In genomic region chr5:82351754-82352145, GRCh38 we compare ENCODE assay signal across 8 cellular contexts.
A peak's percentile ranks its signal among the peaks of the same experiment; 100 is the strongest.
DNase-seq lines count a peak whose midpoint lies in the region; ATAC-seq, FAIRE-seq and TF ChIP-seq lines count a peak whose summit lies in the region.

No MANE protein-coding gene starts in this region.

- H3K4me2 ChIP-seq in DOHH2 (ENCODE audit: low read length) (no peak overlapping the region), keratinocyte (ENCODE audit: control insufficient read depth, extremely low read depth, insufficient read depth, low read depth, low read length) (no peak overlapping the region)

- POLR2A ChIA-PET in MCF 10A (lab: Yijun Ruan, JAX), result interaction anchor here (0.8 to 1.7 kb wide), 2 partner anchors 17 to 1120 kb away, joined by 3 read pairs; partner anchors contain the start of gene VCAN

- H3K36me3 Mint-ChIP-seq in MCF 10A (ENCODE audit: insufficient read depth, unreplicated experiment), result no peaks in the 10 kb centered on the region

- H3K27me3 ChIP-seq in DOHH2 (ENCODE audit: control insufficient read depth, low read length) (no peaks in the 10 kb centered on the region), keratinocyte (ENCODE audit: control insufficient read depth, extremely low read depth, insufficient read depth, low read length) (no peaks in the 10 kb centered on the region), suprapubic skin (no peaks in the 10 kb centered on the region)

- H4K20me1 ChIP-seq in DOHH2 (ENCODE audit: control insufficient read depth, insufficient read depth, low read depth, low read length), result no peaks in the 10 kb centered on the region
- no peaks in the 10 kb centered on the region for H4K20me1 ChIP-seq in keratinocyte (ENCODE audit: control insufficient read depth, extremely low read depth, insufficient read depth, low read length)

- H3K27ac Mint-ChIP-seq in MCF 10A (ENCODE audit: low read depth, unreplicated experiment), result peak overlapping the region; percentile 68

- H3K4me3 Mint-ChIP-seq in MCF 10A (ENCODE audit: unreplicated experiment), result no peak overlapping the region

- BruUV-seq in MCF 10A (replicated peaks; lab: Mats Ljungman, UMichigan), result no TSS peak

- ATAC-seq in GM19395 (IDR thresholded peaks at IDR 0.05; ENCODE audit: unreplicated experiment) (peak; percentile 91), HG03378 (IDR thresholded peaks at IDR 0.05; ENCODE audit: unreplicated experiment) (peak; percentile 91)

- peak; percentile 56 for FAIRE-seq in keratinocyte (lab: Jason Lieb, UNC)

- DNase-seq in NCI-H69 (lab: John Stamatoyannopoulos, UW) (peak; percentile 67), MCF 10A (ENCODE audit: unreplicated experiment) (peak; percentile 83), keratinocyte (ENCODE audit: low read depth, low spot score) (peak; percentile 42), suprapubic skin (ENCODE audit: low spot score in 2 of 2) (no peak)
- DNase-seq in activated CD4-positive, alpha-beta T cell treated with anti-CD3 and anti-CD28 coated beads, Interleukin-2, amount 50 U/mL, for 4 hours, result no peak

- intact Hi-C loops in MCF 10A (cut with micrococcal nuclease), result loop anchor here (1.0 to 10.0 kb wide), 8 partner anchors 70 to 1361 kb away; partner anchors contain the start of genes TMEM167A and XRCC4

- no peaks in the 10 kb centered on the region for H3K9me2 ChIP-seq in DOHH2 (replicated peaks; ENCODE audit: control insufficient read depth, low read length)

- H3K9ac ChIP-seq in keratinocyte (ENCODE audit: control insufficient read depth, extremely low read depth, insufficient read depth, low read length), result no peak overlapping the region

- H3K9me1 ChIP-seq in keratinocyte (ENCODE audit: control insufficient read depth, extremely low read depth, insufficient read depth, low read length), result no peaks in the 10 kb centered on the region

- H3K9me3 ChIP-seq in DOHH2 (ENCODE audit: control insufficient read depth, insufficient read depth, low read length) (no peaks in the 10 kb centered on the region), keratinocyte (ENCODE audit: control insufficient read depth, low read depth, low read length) (no peaks in the 10 kb centered on the region), suprapubic skin (no peaks in the 10 kb centered on the region)

- H3K4me3 ChIP-seq in DOHH2 (ENCODE audit: low read length) (no peak overlapping the region), keratinocyte (ENCODE audit: control insufficient read depth in 2 of 3, extremely low read depth in 1 of 3, insufficient read depth in 2 of 3, low read depth in 1 of 3, low read length in 3 of 3) (no peak overlapping the region), suprapubic skin (no peak overlapping the region)

- no peaks in the 10 kb centered on the region for H3K36me3 ChIP-seq in DOHH2 (ENCODE audit: control insufficient read depth, low read length)
- H3K36me3 ChIP-seq in keratinocyte (ENCODE audit: control insufficient read depth in 2 of 2, extremely low read depth in 1 of 2, insufficient read depth in 2 of 2, low read length in 2 of 2), result no peaks in the 10 kb centered on the region
- no peaks in the 10 kb centered on the region for H3K36me3 ChIP-seq in suprapubic skin

- H2AFZ ChIP-seq in keratinocyte (ENCODE audit: control insufficient read depth, low read length), result no peak overlapping the region

- H3K4me1 ChIP-seq in DOHH2 (ENCODE audit: control insufficient read depth, low read length) (no peaks in the 10 kb centered on the region), keratinocyte (ENCODE audit: control insufficient read depth, extremely low read depth, insufficient read depth, low read length) (peaks cover 8% of the 10 kb centered on the region), suprapubic skin (peaks cover 37% of the 10 kb centered on the region)

- no peaks in the 10 kb centered on the region for H3K9me3 Mint-ChIP-seq in MCF 10A (ENCODE audit: unreplicated experiment)

- dilution Hi-C loops in keratinocyte (cut with MboI; ENCODE audit: extremely low pct_ligation_motif_present, low sequenced_read_pairs), result no loop called here

- TF ChIP-seq CTCF in DOHH2 (IDR thresholded peaks at IDR 0.05; ENCODE audit: low read depth, low read length, poor library complexity, severe bottlenecking) (peak; percentile 79), MCF 10A (IDR thresholded peaks at IDR 0.05; ENCODE audit: unreplicated experiment) (peak; percentile 46), keratinocyte (optimal IDR thresholded peaks at IDR 0.05 in 1 of 3, IDR thresholded peaks at IDR 0.05 in 1 of 3, conservative IDR thresholded peaks at IDR 0.05 in 1 of 3; ENCODE audit: extremely low read depth in 1 of 3, insufficient read depth in 2 of 3, low read length in 3 of 3) (peak; percentile 46 to 71 (median 65)), suprapubic skin (IDR thresholded peaks at IDR 0.05) (peak; percentile 65 to 70)

- H3K27ac ChIP-seq in DOHH2 (ENCODE audit: low read depth, low read length) (no peak overlapping the region), keratinocyte (ENCODE audit: control insufficient read depth, insufficient read depth, low read length) (peak overlapping the region; percentile 49), suprapubic skin (no peak overlapping the region)

- no peaks in the 10 kb centered on the region for H3K27me3 Mint-ChIP-seq in MCF 10A (ENCODE audit: insufficient read depth, unreplicated experiment)

- 4% methylated on average over 2 of the region's 2 CpGs for WGBS in suprapubic skin

- H3F3A ChIP-seq in DOHH2 (ENCODE audit: control insufficient read depth, insufficient read depth), result no peaks in the 10 kb centered on the region

- no peak for TF ChIP-seq POLR2A in suprapubic skin (IDR thresholded peaks at IDR 0.05)

- CTCF ChIA-PET in MCF 10A (lab: Yijun Ruan, JAX), result interaction anchor here (0.6 to 6.0 kb wide), 16 partner anchors 10 to 1667 kb away, joined by 3 to 45 read pairs (median 4); partner anchors contain the start of gene VCAN

- H3K4me1 Mint-ChIP-seq in MCF 10A (ENCODE audit: insufficient read depth, unreplicated experiment), result peaks cover 38% of the 10 kb centered on the region

- TF ChIP-seq EP300 in suprapubic skin (IDR thresholded peaks at IDR 0.05), result no peak

- H3K79me2 ChIP-seq in DOHH2 (ENCODE audit: control insufficient read depth, low read length) (no peaks in the 10 kb centered on the region), keratinocyte (ENCODE audit: control insufficient read depth, insufficient read depth, low read length) (no peaks in the 10 kb centered on the region)

Comparison
In these comparisons a context has a peak if more than half of its experiments do, and no peak if none do; other contexts are left out.
1. DNase-seq: peak in NCI-H69 (single experiment), MCF 10A (single experiment) and keratinocyte (single experiment); none in suprapubic skin (0 of 2) and activated CD4-positive, alpha-beta T cell treated with anti-CD3 and anti-CD28 coated beads, Interleukin-2, amount 50 U/mL, for 4 hours (0 of 2).
2. Peak in every context shown above with its lines, with median percentiles within 50 percentile points of each other: CTCF ChIP-seq.